ENCODE assay signal across 9 cellular contexts in genomic region chr1:53198241-53198651, GRCh38. TPM values are rescaled to one million over a fixed set of nuclear protein-coding genes. Genes with fewer than 3 reads are reported as not detected.
DNase-seq lines count a peak whose midpoint lies in the region; TF ChIP-seq lines count a peak whose summit lies in the region.
"Had no signal": no experiment of that assay in that cellular context is flagged by ENCODE, and none has a peak within 500 bp of the region (broad histone marks: within the 10 kb centered on the region; RNA-seq: fewer than 3 reads in every experiment).

No MANE protein-coding gene starts in this region.

- H3K9me3 ChIP-seq in skeletal muscle satellite cell (replicated peaks; ENCODE audit: low read length) (no peaks in the 10 kb centered on the region), ovary (no peaks in the 10 kb centered on the region)

- H3K36me3 ChIP-seq in GM06990 (ENCODE audit: control insufficient read depth, insufficient read depth, low read length) (no peaks in the 10 kb centered on the region), skeletal muscle satellite cell (ENCODE audit: insufficient read depth, low read length) (peaks cover 21% of the 10 kb centered on the region), ovary (no peaks in the 10 kb centered on the region)

- peak overlapping the region; percentile 86; the same call in 1 of the 2 replicates for H3K4me3 ChIP-seq in GM06990 (replicated peaks; ENCODE audit: low read depth, low read length)
- H3K4me3 ChIP-seq in skeletal muscle satellite cell (ENCODE audit: low read length) = peak overlapping the region; percentile 91
- H3K4me3 ChIP-seq in ovary = no peak overlapping the region

- no peak for TF ChIP-seq POLR2A in ovary (IDR thresholded peaks at IDR 0.05)

- peak overlapping the region; percentile 99 for H3K9ac ChIP-seq in skeletal muscle satellite cell (ENCODE audit: low read depth, low read length)

- H3K27ac Mint-ChIP-seq in activated CD4-positive, alpha-beta memory T cell treated with anti-CD3 and anti-CD28 coated beads, Interleukin-2, amount 10 ng/mL, durations not matched to agents 7 days and 5 days = peak overlapping the region; percentile 97
- no peak overlapping the region for H3K27ac Mint-ChIP-seq in glutamatergic neuron (ENCODE audit: unreplicated experiment)

- TF ChIP-seq EP300 in ovary (IDR thresholded peaks at IDR 0.05) = no peak

- no peak for TF ChIP-seq CTCF in GM06990 (IDR thresholded peaks at IDR 0.05; ENCODE audit: insufficient read depth, low read length, poor library complexity, severe bottlenecking)
- no peak for TF ChIP-seq CTCF in glutamatergic neuron (IDR thresholded peaks at IDR 0.05; ENCODE audit: partially characterized antibody, unreplicated experiment)
- TF ChIP-seq CTCF in ovary (IDR thresholded peaks at IDR 0.05) = no peak

- WGBS in ovary, 3 donors = 47 to 56% (median 53%) methylated on average over 4 of the region's 4 CpGs

- H3K27ac ChIP-seq in ovary = no peak overlapping the region

- no peaks in the 10 kb centered on the region for H3K27me3 Mint-ChIP-seq in activated CD4-positive, alpha-beta memory T cell treated with anti-CD3 and anti-CD28 coated beads, Interleukin-2, amount 10 ng/mL, durations not matched to agents 7 days and 5 days
- H3K27me3 Mint-ChIP-seq in glutamatergic neuron (ENCODE audit: unreplicated experiment) = peaks cover 8% of the 10 kb centered on the region

- H3K27me3 ChIP-seq in GM06990 (replicated peaks; ENCODE audit: control insufficient read depth, insufficient read depth, low read length) = no peaks in the 10 kb centered on the region
- no peaks in the 10 kb centered on the region for H3K27me3 ChIP-seq in skeletal muscle satellite cell (ENCODE audit: control insufficient read depth, insufficient read depth, low read length)
- no peaks in the 10 kb centered on the region for H3K27me3 ChIP-seq in ovary

- CTCF ChIA-PET in activated CD4-positive, alpha-beta memory T cell treated with anti-CD3 and anti-CD28 coated beads, Interleukin-2, amount 10 ng/mL, durations not matched to agents 7 days and 5 days (lab: Charles Lee) = no interaction called here

- H3K4me1 ChIP-seq in skeletal muscle satellite cell (ENCODE audit: control insufficient read depth, insufficient read depth, low read length) = peaks cover 25% of the 10 kb centered on the region
- peaks cover 16% of the 10 kb centered on the region for H3K4me1 ChIP-seq in ovary (ENCODE audit: insufficient read depth)

- DNase-seq in GM06990 (ENCODE audit: extremely low read depth, insufficient read length) = no peak
- no peak for DNase-seq in activated CD4-positive, alpha-beta memory T cell treated with anti-CD3 and anti-CD28 coated beads, Interleukin-2, amount 10 ng/mL, durations not matched to agents 7 days and 5 days
- DNase-seq in glutamatergic neuron = no peak
- no peak for DNase-seq in hepatic stellate cell (ENCODE audit: low spot score)
- DNase-seq in germinal center (ENCODE audit: low spot score) = no peak
- DNase-seq in HuH-7 (ENCODE audit: low spot score) = no peak
- no peak for DNase-seq in ovary
- DNase-seq: NCI-H2171 had no signal

- POLR2A ChIA-PET in activated CD4-positive, alpha-beta memory T cell treated with anti-CD3 and anti-CD28 coated beads, Interleukin-2, amount 10 ng/mL, durations not matched to agents 7 days and 5 days (lab: Charles Lee) = interaction anchor here (1.0 to 2.3 kb wide), 4 partner anchors 9 to 215 kb away, joined by 3 to 17 read pairs (median 4); partner anchors contain the start of gene CZIB

- peaks cover 26% of the 10 kb centered on the region for H3K4me1 Mint-ChIP-seq in activated CD4-positive, alpha-beta memory T cell treated with anti-CD3 and anti-CD28 coated beads, Interleukin-2, amount 10 ng/mL, durations not matched to agents 7 days and 5 days
- H3K4me1 Mint-ChIP-seq in glutamatergic neuron (ENCODE audit: low read depth, unreplicated experiment) = peaks cover 13% of the 10 kb centered on the region

- H3K9me3 Mint-ChIP-seq in activated CD4-positive, alpha-beta memory T cell treated with anti-CD3 and anti-CD28 coated beads, Interleukin-2, amount 10 ng/mL, durations not matched to agents 7 days and 5 days = no peaks in the 10 kb centered on the region
- peaks cover 8% of the 10 kb centered on the region for H3K9me3 Mint-ChIP-seq in glutamatergic neuron (ENCODE audit: unreplicated experiment)

- H3K4me3 Mint-ChIP-seq in activated CD4-positive, alpha-beta memory T cell treated with anti-CD3 and anti-CD28 coated beads, Interleukin-2, amount 10 ng/mL, durations not matched to agents 7 days and 5 days = peak overlapping the region; percentile 98
- H3K4me3 Mint-ChIP-seq in glutamatergic neuron (ENCODE audit: unreplicated experiment) = peak overlapping the region; percentile 99

- peaks cover 31% of the 10 kb centered on the region for H3K36me3 Mint-ChIP-seq in activated CD4-positive, alpha-beta memory T cell treated with anti-CD3 and anti-CD28 coated beads, Interleukin-2, amount 10 ng/mL, durations not matched to agents 7 days and 5 days (ENCODE audit: low read depth)
- H3K36me3 Mint-ChIP-seq in glutamatergic neuron (ENCODE audit: unreplicated experiment) = peaks cover 2% of the 10 kb centered on the region

- intact Hi-C loops in ovary (cut with DNase I) = no loop called here

- peak overlapping the region; percentile 90 for H3K4me2 ChIP-seq in skeletal muscle satellite cell (ENCODE audit: low read length)

RNA-seq across cellular contexts. Expression of gene CPT2, which starts 1.6 kb away (rescaled TPM):
- total RNA-seq in activated CD4-positive, alpha-beta memory T cell treated with anti-CD3 and anti-CD28 coated beads, Interleukin-2, amount 10 ng/mL, durations not matched to agents 7 days and 5 days = 10 to 100 TPM; 13.9 to 14.9 TPM
- total RNA-seq in glutamatergic neuron (ENCODE audit: unreplicated experiment) (21.7 TPM), ovary (10 to 100 TPM in 5 of 7 donors, 1 to 10 TPM in 2; 6.7 to 15.3 (median 12.1) TPM)
- 16.2 and 16.5 TPM in 2 replicates for total RNA-seq in skeletal muscle satellite cell (2012; rRNA removed)
- polyA plus RNA-seq in ovary = 10 to 100 TPM; 12.0 to 32.1 TPM

RNA-seq across cellular contexts. Expression of gene CZIB, which starts 22.2 kb away (rescaled TPM):
- 10 to 100 TPM; 38.2 to 41.3 TPM for total RNA-seq in activated CD4-positive, alpha-beta memory T cell treated with anti-CD3 and anti-CD28 coated beads, Interleukin-2, amount 10 ng/mL, durations not matched to agents 7 days and 5 days
- total RNA-seq in glutamatergic neuron (ENCODE audit: unreplicated experiment) (48.5 TPM), ovary (10 to 100 TPM; 48.4 to 81.4 (median 67.3) TPM)
- 34.5 and 38.3 TPM in 2 replicates for total RNA-seq in skeletal muscle satellite cell (2012; rRNA removed)
- 100 to 1,000 TPM in 1 of 2 donors, 10 to 100 TPM in 1; 97.2 to 108 TPM for polyA plus RNA-seq in ovary

RNA-seq across cellular contexts. Expression of gene MAGOH, which starts 40.1 kb away (rescaled TPM):
- total RNA-seq in activated CD4-positive, alpha-beta memory T cell treated with anti-CD3 and anti-CD28 coated beads, Interleukin-2, amount 10 ng/mL, durations not matched to agents 7 days and 5 days = 10 to 100 TPM; 65.3 to 65.9 TPM
- total RNA-seq in glutamatergic neuron (ENCODE audit: unreplicated experiment) (27.3 TPM), ovary (10 to 100 TPM; 25.4 to 43.3 (median 35.3) TPM)
- total RNA-seq in skeletal muscle satellite cell (2012; rRNA removed) = 23.6 and 25.9 TPM in 2 replicates
- 10 to 100 TPM; 71.9 to 73.2 TPM for polyA plus RNA-seq in ovary

RNA-seq across cellular contexts. Expression of gene SLC1A7, which starts 55.8 kb away (rescaled TPM):
- not detected for total RNA-seq in activated CD4-positive, alpha-beta memory T cell treated with anti-CD3 and anti-CD28 coated beads, Interleukin-2, amount 10 ng/mL, durations not matched to agents 7 days and 5 days
- total RNA-seq in glutamatergic neuron (ENCODE audit: unreplicated experiment) (not detected), ovary (under 1 TPM in 1 of 7 donors, not detected in 6; 0.25 TPM)
- 0.25 TPM in 1 of 2 replicates, not detected in the other for total RNA-seq in skeletal muscle satellite cell (2012; rRNA removed)
- under 1 TPM in 1 of 2 donors, not detected in 1; 0.28 TPM for polyA plus RNA-seq in ovary
